Comparison of ENCODE assay signal across 19 cellular contexts in genomic region chr17:12719948-12720347, GRCh38. TPM values are rescaled to one million over a fixed set of nuclear protein-coding genes. Genes with fewer than 3 reads are reported as not detected.
DNase-seq lines count a peak whose midpoint lies in the region; ATAC-seq lines count a peak whose summit lies in the region.
"Had no signal": no experiment of that assay in that cellular context is flagged by ENCODE, and none has a peak within 500 bp of the region (broad histone marks: within the 10 kb centered on the region; RNA-seq: fewer than 3 reads in every experiment).

No MANE protein-coding gene starts in this region.

- DNase-seq in NCI-H2227 (lab: John Stamatoyannopoulos, UW; ENCODE audit: unreplicated experiment): peak; percentile 9
- no peak for DNase-seq in NCI-H2227 treated with DMSO at 0.1 percent for 48 hours (lab: John Stamatoyannopoulos, UW)
- peak; percentile 87 for DNase-seq in ELF-1 (ENCODE audit: low read depth, low spot score)
- peak; percentile 23 for DNase-seq in SK-N-DZ (ENCODE audit: low spot score)
- DNase-seq in iPS DF 19.7 (ENCODE audit: low read depth, low spot score): peak; percentile 67
- DNase-seq in GM03348 (ENCODE audit: low spot score): no peak
- DNase-seq: Calu3, DMS79 treated with DMSO at 0.1 percent for 48 hours, Kasumi-1, NCI-H1105 treated with DMSO at 0.1 percent for 48 hours, NCI-H1694, NCI-H2081, NCI-H2171 treated with DMSO at 0.1 percent for 48 hours, NCI-H446, NCI-H524 treated with DMSO at 0.1 percent for 48 hours, T-helper 17 cell had no signal

- ATAC-seq in HG03039 (IDR thresholded peaks at IDR 0.05; ENCODE audit: unreplicated experiment): no peak
- ATAC-seq: HCT116, SK-N-SH treated with all-trans-retinoic acid at 6 μM for 48 hours, T-helper 17 cell had no signal

RNA-seq across cellular contexts. Expression of gene MYOCD, which starts 54.3 kb away (rescaled TPM):
- not detected in 2 replicates for polyA plus RNA-seq in SK-N-DZ (2014; cell fraction: cytosol; rRNA removed)
- polyA plus RNA-seq in SK-N-DZ (2014; cell fraction: nucleus; rRNA removed): not detected in 2 replicates

Comparison
In these comparisons a context has a peak if more than half of its experiments do, and no peak if none do; other contexts are left out.
1. DNase-seq: peak in NCI-H2227 (single experiment), ELF-1 (single experiment), SK-N-DZ (single experiment) and iPS DF 19.7 (single experiment); none in NCI-H2227 treated with DMSO at 0.1 percent for 48 hours (single experiment) and GM03348 (single experiment).